11 cellular contexts compared by ENCODE assay signal in genomic region chr1:112935474-112936289, GRCh38. TPM values are rescaled to one million over a fixed set of nuclear protein-coding genes. Genes with fewer than 3 reads are reported as not detected.
DNase-seq lines count a peak whose midpoint lies in the region; ATAC-seq, FAIRE-seq and TF ChIP-seq lines count a peak whose summit lies in the region.
"Had no signal": no experiment of that assay in that cellular context is flagged by ENCODE, and none has a peak within 500 bp of the region (broad histone marks: within the 10 kb centered on the region; RNA-seq: fewer than 3 reads in every experiment).

No MANE protein-coding gene starts in this region.

- H2AK5ac ChIP-seq in H1 (ENCODE audit: low read depth, low read length) = no peak overlapping the region

- H4K20me1 ChIP-seq in H1 (replicated peaks in 1 of 2; ENCODE audit: control insufficient read depth in 1 of 2, insufficient read depth in 2 of 2, low read length in 2 of 2) = peaks cover 11 to 21% of the 10 kb centered on the region in 2 experiments

- H3K56ac ChIP-seq in H1 (replicated peaks; ENCODE audit: insufficient read length, low read depth, low read length) = no peak overlapping the region

- peak overlapping the region; percentile 83 for H3K27ac Mint-ChIP-seq in activated naive CD4-positive, alpha-beta T cell treated with anti-CD3 and anti-CD28 coated beads for 36 hours

- H2BK12ac ChIP-seq in H1 (ENCODE audit: low read depth, low read length) = no peak overlapping the region

- CTCF ChIA-PET in activated naive CD4-positive, alpha-beta T cell treated with anti-CD3 and anti-CD28 coated beads for 36 hours (lab: Charles Lee) = interaction anchor here (0.6 to 2.8 kb wide), 7 partner anchors 18 to 137 kb away, joined by 3 to 11 read pairs (median 4); partner anchors contain the start of gene LRIG2
- CTCF ChIA-PET in H1 (lab: Charles Lee; ENCODE audit: partially characterized antibody) = interaction anchor here (0.6 to 2.1 kb wide), 7 partner anchors 12 to 1188 kb away, joined by 3 to 6 read pairs (median 4); no protein-coding TSS in a partner anchor

- TF ChIP-seq RAD21 in H1 (IDR thresholded peaks at IDR 0.05 in 1 of 2, conservative IDR thresholded peaks at IDR 0.05 in 1 of 2; ENCODE audit: low read depth in 2 of 2, low read length in 2 of 2) = no peak

- 92% methylated on average over 3 of the region's 3 CpGs; no CpG with 5 or more reads in 1 of the 2 experiments for WGBS in H1 (ENCODE audit: extremely low coverage in 1 of 2, insufficient coverage in 1 of 2, insufficient read length in 1 of 2, insufficient replicate concordance in 2 of 2, low coverage in 1 of 2, low lambda C conversion rate in 2 of 2, missing lambda C conversion rate in 1 of 2), 2 experiments

- peak overlapping the region; percentile 32 for H3K4me3 Mint-ChIP-seq in activated naive CD4-positive, alpha-beta T cell treated with anti-CD3 and anti-CD28 coated beads for 36 hours

- H2BK5ac ChIP-seq in H1 (ENCODE audit: low read depth, low read length) = no peak overlapping the region

- H3K4me2 ChIP-seq in H1 (ENCODE audit: insufficient read depth in 1 of 2, low read depth in 2 of 2, low read length in 2 of 2) = no peak overlapping the region

- DNase-seq in activated naive CD4-positive, alpha-beta T cell treated with anti-CD3 and anti-CD28 coated beads for 36 hours = no peak
- DNase-seq in activated naive CD4-positive, alpha-beta T cell (lab: John Stamatoyannopoulos, UW) = no peak
- DNase-seq in RPMI7951 (ENCODE audit: low read depth) (peak; percentile 39), H1 (ENCODE audit: low read depth in 1 of 2, low spot score in 2 of 2) (no peak), substantia nigra (lab: John Stamatoyannopoulos, UW) (no peak), D721Med (ENCODE audit: insufficient read length, low spot score) (no peak)
- DNase-seq in stimulated activated naive CD8-positive, alpha-beta T cell treated with anti-CD3 and anti-CD28 coated beads, Interleukin-15, Interleukin-2, amounts not matched to agents 100 U/mL and 50 U/mL, for 24 hours = no peak
- DNase-seq: KBM-7 had no signal

- H3K14ac ChIP-seq in H1 (ENCODE audit: insufficient read length) = no peak overlapping the region

- no peaks in the 10 kb centered on the region for H3K27me3 Mint-ChIP-seq in activated naive CD4-positive, alpha-beta T cell treated with anti-CD3 and anti-CD28 coated beads for 36 hours (ENCODE audit: low read depth)

- H3K36me3 ChIP-seq in H1 (ENCODE audit: control insufficient read depth in 2 of 4, insufficient read depth in 4 of 4, low read length in 3 of 4) = peaks cover 0 to 23% (median 0%) of the 10 kb centered on the region in 4 experiments; a peak in 4 of 8 replicates

- H3K79me2 ChIP-seq in H1 (ENCODE audit: control insufficient read depth in 1 of 2, insufficient read depth in 2 of 2, low read length in 2 of 2) = peaks cover 42 to 100% of the 10 kb centered on the region in 2 experiments

- H3K27ac ChIP-seq in H1 (ENCODE audit: low read depth, low read length) (no peak overlapping the region), substantia nigra (ENCODE audit: low read depth, low read length, poor library complexity, severe bottlenecking) (no peak overlapping the region)
- H3K27ac ChIP-seq: skin epidermis had no signal

- no peak overlapping the region for H3K18ac ChIP-seq in H1 (ENCODE audit: extremely low read depth, low read length)

- intact Hi-C loops in activated naive CD4-positive, alpha-beta T cell treated with anti-CD3 and anti-CD28 coated beads for 36 hours (cut with micrococcal nuclease) = loop anchor here (1.0 kb wide), 2 partner anchors 21 to 31 kb away; partner anchors contain the start of gene SLC16A1

- H3K4me1 Mint-ChIP-seq in activated naive CD4-positive, alpha-beta T cell treated with anti-CD3 and anti-CD28 coated beads for 36 hours (ENCODE audit: low read depth) = peaks cover 45% of the 10 kb centered on the region

- H3K9me3 ChIP-seq in H1 (ENCODE audit: insufficient read depth in 2 of 2, low read depth in 1 of 2, low read length in 1 of 2) = no peaks in the 10 kb centered on the region

- no peak for TF ChIP-seq POLR2A in H1 (IDR thresholded peaks at IDR 0.05; ENCODE audit: control extremely low read depth in 1 of 2, low read depth in 2 of 2, low read length in 2 of 2)

- H4K5ac ChIP-seq in H1 (ENCODE audit: insufficient read length, low read depth, low read length) = no peak overlapping the region

- H2BK15ac ChIP-seq in H1 (ENCODE audit: low read length) = no peak overlapping the region

- POLR2A ChIA-PET in H1 (lab: Charles Lee; ENCODE audit: partially characterized antibody) = interaction anchor here (0.6 to 6.8 kb wide), 12 partner anchors 11 to 137 kb away, joined by 3 to 40 read pairs (median 4); partner anchors contain the start of genes LRIG2 and SLC16A1

- no peak overlapping the region for H2BK120ac ChIP-seq in H1 (replicated peaks; ENCODE audit: low read depth, low read length)

- peak; percentile 79 for ATAC-seq in stimulated activated naive CD8-positive, alpha-beta T cell treated with anti-CD3 and anti-CD28 coated beads, Interleukin-15, Interleukin-2, amounts not matched to agents 100 U/mL and 50 U/mL, for 24 hours
- ATAC-seq in GM18498 (IDR thresholded peaks at IDR 0.05; ENCODE audit: unreplicated experiment) = no peak

- H3K23me2 ChIP-seq in H1 (ENCODE audit: low read depth, low read length) = no peaks in the 10 kb centered on the region

- no peak overlapping the region for H4K91ac ChIP-seq in H1 (replicated peaks; ENCODE audit: insufficient read length, low read length)

- H3K23ac ChIP-seq in H1 (ENCODE audit: insufficient read length) = no peak overlapping the region

- TF ChIP-seq CTCF in H1 (IDR thresholded peaks at IDR 0.05; ENCODE audit: control extremely low read depth in 1 of 3, insufficient read depth in 1 of 3, low read depth in 1 of 3, low read length in 3 of 3) = no peak
- no peak for TF ChIP-seq CTCF in D721Med (IDR thresholded peaks at IDR 0.05; ENCODE audit: insufficient read depth, missing control alignments)

- H3K36me3 Mint-ChIP-seq in activated naive CD4-positive, alpha-beta T cell treated with anti-CD3 and anti-CD28 coated beads for 36 hours (ENCODE audit: low read depth) = peaks cover 14% of the 10 kb centered on the region

- no peak for TF ChIP-seq EP300 in H1 (IDR thresholded peaks at IDR 0.05; ENCODE audit: borderline replicate concordance in 1 of 2, low read depth in 2 of 2, low read length in 2 of 2)

- H2AFZ ChIP-seq in H1 (ENCODE audit: low read length) = no peak overlapping the region

- no peak overlapping the region for H3K4me3 ChIP-seq in H1 (ENCODE audit: extremely low read depth in 1 of 4, insufficient read depth in 2 of 4, low read depth in 3 of 4, low read length in 4 of 4)
- H3K4me3 ChIP-seq: skin epidermis had no signal

- H3K4ac ChIP-seq in H1 (replicated peaks; ENCODE audit: insufficient read length, low read depth, low read length) = no peak overlapping the region

- H3K4me1 ChIP-seq in H1 (replicated peaks in 1 of 4; ENCODE audit: control insufficient read depth in 3 of 4, insufficient read depth in 4 of 4, low read length in 3 of 4) = peaks cover 0 to 3% (median 1%) of the 10 kb centered on the region in 4 experiments; a peak in 3 of 7 replicates

- H3K27me3 ChIP-seq in H1 (replicated peaks in 1 of 4; ENCODE audit: control insufficient read depth in 3 of 4, extremely low read depth in 1 of 4, insufficient read depth in 3 of 4, low read length in 3 of 4) = no peaks in the 10 kb centered on the region

- H3K9ac ChIP-seq in H1 (replicated peaks in 1 of 4; ENCODE audit: extremely low read depth in 1 of 4, low read depth in 3 of 4, low read length in 3 of 4) = no peak overlapping the region

- FAIRE-seq in H1 (lab: Jason Lieb, UNC) = no peak
- FAIRE-seq in D721Med (lab: Jason Lieb, UNC) = no peak
- FAIRE-seq: TTC549 had no signal

- no peaks in the 10 kb centered on the region for H3K9me3 Mint-ChIP-seq in activated naive CD4-positive, alpha-beta T cell treated with anti-CD3 and anti-CD28 coated beads for 36 hours

- H2BK20ac ChIP-seq in H1 (ENCODE audit: low read length) = no peak overlapping the region

- H4K8ac ChIP-seq in H1 (ENCODE audit: extremely low read depth, insufficient read depth, low read length) = no peak overlapping the region

- H3K79me1 ChIP-seq in H1 (ENCODE audit: low read depth, low read length) = no peaks in the 10 kb centered on the region

TF ChIP-seq in H1, 55 proteins besides CTCF, POLR2A, EP300 and RAD21:
- TF ChIP-seq CEBPB (IDR thresholded peaks at IDR 0.05; ENCODE audit: low read depth, low read length) (peak; percentile 24; the same call in 1 of the 2 replicates), USF2 (IDR thresholded peaks at IDR 0.05; ENCODE audit: low read length) (no peak)

RNA-seq across cellular contexts. Expression of gene SLC16A1, which starts 20.3 kb away (rescaled TPM):
- 10 to 100 TPM; 56.3 to 57.5 TPM for total RNA-seq in activated naive CD4-positive, alpha-beta T cell treated with anti-CD3 and anti-CD28 coated beads for 36 hours
- total RNA-seq in RPMI7951 (2014; rRNA removed; shearing (Covaris generic)) = 99.0 and 99.1 TPM in 2 replicates
- 435 and 442 TPM in 2 replicates for total RNA-seq in H1 (2021; fragmentation: NEBNext Ultra II Directional; extraction: Animal tissue kit (Norgen Biotek cat#: 25700))
- polyA plus RNA-seq in H1 (2011; rRNA removed) = 508 and 545 TPM in 2 replicates
- polyA plus RNA-seq in H1 (2011; cell fraction: cytosol; rRNA removed) = 385 TPM
- 502 TPM for polyA plus RNA-seq in H1 (2011; cell fraction: nucleus; rRNA removed)
- polyA plus RNA-seq in H1 (2012, experiment 1 of 2) = 494 to 679 TPM (median 577 TPM) in 4 replicates
- 40.0 TPM for polyA plus RNA-seq in H1 (2012, experiment 2 of 2)
- polyA plus RNA-seq in H1 (2013, experiment 1 of 2) = 584 TPM
- polyA plus RNA-seq in H1 (2013, experiment 2 of 2) = 535 TPM
- polyA minus RNA-seq in H1 (2011; rRNA and poly(A)+ RNA removed) = 1,534 and 1,897 TPM in 2 replicates
- 589 TPM for polyA minus RNA-seq in H1 (2011; cell fraction: cytosol; rRNA and poly(A)+ RNA removed)
- 376 TPM for polyA minus RNA-seq in H1 (2011; cell fraction: nucleus; rRNA and poly(A)+ RNA removed)
